In the genomic region with DNA sequence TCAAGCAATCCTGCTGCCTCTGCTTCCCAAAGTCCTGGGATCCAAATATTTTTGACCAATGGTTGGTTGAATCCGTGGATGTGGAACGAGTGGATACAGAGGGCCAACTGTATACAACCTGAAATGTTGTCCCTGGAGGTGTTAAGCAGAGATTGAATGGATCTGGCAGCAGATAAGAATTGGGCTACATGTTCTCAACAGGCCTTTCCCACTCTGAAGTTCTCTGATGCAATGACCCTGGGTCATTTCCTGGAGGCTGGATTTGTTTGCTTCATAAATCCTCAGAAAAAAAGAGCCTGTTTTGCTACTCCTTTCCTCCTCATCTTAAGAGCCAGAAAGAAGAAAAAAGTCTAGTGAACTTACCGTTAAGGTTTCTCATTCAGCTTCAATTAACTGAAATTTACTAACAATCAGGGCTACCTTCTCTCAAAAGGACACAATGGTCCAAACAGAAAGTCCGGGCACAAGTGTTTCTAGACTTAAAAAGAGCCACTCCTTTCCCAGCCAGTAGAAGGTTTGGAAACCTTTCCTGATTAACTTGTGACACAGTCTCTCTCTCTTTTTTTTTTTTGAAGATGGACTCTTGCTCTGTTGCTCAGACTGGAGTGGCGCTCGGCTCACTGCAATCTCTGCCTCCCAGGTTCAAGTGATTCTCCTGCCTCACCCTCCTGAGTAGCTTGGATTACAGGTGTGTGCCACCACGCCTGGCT, we compare ENCODE assay signal across 11 cellular contexts. TPM values are rescaled to one million over a fixed set of nuclear protein-coding genes. Genes with fewer than 3 reads are reported as not detected.
DNase-seq lines count a peak whose midpoint lies in the region; ATAC-seq, FAIRE-seq and TF ChIP-seq lines count a peak whose summit lies in the region.
"Had no signal": no experiment of that assay in that cellular context is flagged by ENCODE, and none has a peak within 500 bp of the region (broad histone marks: within the 10 kb centered on the region; RNA-seq: fewer than 3 reads in every experiment).

No MANE protein-coding gene starts in this region.

- TF ChIP-seq CTCF in Caco-2 (IDR thresholded peaks at IDR 0.05; ENCODE audit: insufficient read depth in 1 of 2, low read depth in 1 of 2, low read length in 1 of 2, severe bottlenecking in 1 of 2, unreplicated experiment in 1 of 2) (no peak), nephron (IDR thresholded peaks at IDR 0.05; ENCODE audit: unreplicated experiment in 3 of 3) (no peak)

- H3K4me3 Mint-ChIP-seq in Caco-2 (ENCODE audit: unreplicated experiment) (no peak overlapping the region), T-cell (peak overlapping the region; percentile 56 to 97 (median 90)), nephron (peak overlapping the region; percentile 30 to 71 (median 66))
- H3K4me3 Mint-ChIP-seq in effector memory CD8-positive, alpha-beta T cell = peak overlapping the region; percentile 85 to 93

- peaks cover 5% of the 10 kb centered on the region for H3K36me3 Mint-ChIP-seq in Caco-2 (ENCODE audit: insufficient read depth, unreplicated experiment)
- H3K36me3 Mint-ChIP-seq in T-cell = peaks cover 23% of the 10 kb centered on the region
- H3K36me3 Mint-ChIP-seq in effector memory CD8-positive, alpha-beta T cell (ENCODE audit: insufficient read depth) = peaks cover 55% of the 10 kb centered on the region
- H3K36me3 Mint-ChIP-seq in nephron (ENCODE audit: low read depth) = peaks cover 18% of the 10 kb centered on the region

- peaks cover 12% of the 10 kb centered on the region for H3K4me1 Mint-ChIP-seq in Caco-2 (ENCODE audit: low read depth, unreplicated experiment)
- H3K4me1 Mint-ChIP-seq in T-cell = peaks cover 82 to 89% (median 88%) of the 10 kb centered on the region in 3 donors
- peaks cover 54 to 81% of the 10 kb centered on the region in 2 donors for H3K4me1 Mint-ChIP-seq in effector memory CD8-positive, alpha-beta T cell (ENCODE audit: low read depth in 2 of 2)
- H3K4me1 Mint-ChIP-seq in nephron = peaks cover 23% of the 10 kb centered on the region

- ATAC-seq in T-cell (replicated peaks in 1 of 4) = no peak
- ATAC-seq in effector memory CD8-positive, alpha-beta T cell (replicated peaks) = no peak
- ATAC-seq in HG02588 (IDR thresholded peaks at IDR 0.05; ENCODE audit: unreplicated experiment) = no peak

- H3K27me3 ChIP-seq in Caco-2 (replicated peaks; ENCODE audit: control insufficient read depth, insufficient read depth, low read length) = no peaks in the 10 kb centered on the region

- FAIRE-seq in H54 (lab: Jason Lieb, UNC) = no peak

- DNase-seq in Caco-2 (peak in 1 of 2 experiments; percentile 36), T-cell (no peak), NCI-H146 treated with DMSO at 0.1 percent for 48 hours (lab: John Stamatoyannopoulos, UW; ENCODE audit: unreplicated experiment) (no peak), NCI-H82 treated with DMSO at 0.1 percent for 48 hours (lab: John Stamatoyannopoulos, UW; ENCODE audit: unreplicated experiment) (no peak), H54 (ENCODE audit: insufficient read length, low spot score) (no peak)
- DNase-seq in effector memory CD8-positive, alpha-beta T cell = no peak
- DNase-seq: aorta, DMS153 had no signal

- no peaks in the 10 kb centered on the region for H3K27me3 Mint-ChIP-seq in Caco-2 (ENCODE audit: insufficient read depth, unreplicated experiment)
- H3K27me3 Mint-ChIP-seq in T-cell = no peaks in the 10 kb centered on the region
- no peaks in the 10 kb centered on the region for H3K27me3 Mint-ChIP-seq in effector memory CD8-positive, alpha-beta T cell
- no peaks in the 10 kb centered on the region for H3K27me3 Mint-ChIP-seq in nephron (ENCODE audit: low read depth)

- no peaks in the 10 kb centered on the region for H3K36me3 ChIP-seq in Caco-2 (ENCODE audit: control insufficient read depth, insufficient read depth, low read length)
- H3K36me3 ChIP-seq: prostate gland had no signal

- no TSS peak for BruUV-seq in Caco-2 (replicated peaks; lab: Mats Ljungman, UMichigan)

- H3K27ac Mint-ChIP-seq in Caco-2 (ENCODE audit: unreplicated experiment) (peak overlapping the region; percentile 57), T-cell (peak overlapping the region; percentile 95 to 96), nephron (peak overlapping the region in 2 of 3 experiments; percentile 80 to 89)
- peak overlapping the region; percentile 92 for H3K27ac Mint-ChIP-seq in effector memory CD8-positive, alpha-beta T cell

- no peaks in the 10 kb centered on the region for H3K9me3 ChIP-seq in Caco-2
- H3K9me3 ChIP-seq: prostate gland had no signal

- H3K4me1 ChIP-seq in Caco-2 = peaks cover 9% of the 10 kb centered on the region

- H3K4me3 ChIP-seq in Caco-2 (ENCODE audit: low read depth, low read length) = no peak overlapping the region
- H3K4me3 ChIP-seq: prostate gland had no signal

- H3K9me3 Mint-ChIP-seq in Caco-2 (ENCODE audit: unreplicated experiment) = peaks cover 9% of the 10 kb centered on the region
- peaks cover 0 to 3% (median 0%) of the 10 kb centered on the region in 3 donors for H3K9me3 Mint-ChIP-seq in T-cell
- no peaks in the 10 kb centered on the region for H3K9me3 Mint-ChIP-seq in effector memory CD8-positive, alpha-beta T cell
- no peaks in the 10 kb centered on the region for H3K9me3 Mint-ChIP-seq in nephron

- intact Hi-C loops in Caco-2 (cut with micrococcal nuclease; ENCODE audit: unreplicated experiment) = no loop called here

- TF ChIP-seq POLR2A in H54 (IDR thresholded peaks at IDR 0.05; ENCODE audit: low read depth, low read length) = no peak

- POLR2A ChIA-PET in Caco-2 (lab: Charles Lee) = no interaction called here
- POLR2A ChIA-PET in T-cell (lab: Charles Lee) = no interaction called here

- CTCF ChIA-PET in Caco-2 (lab: Charles Lee) (no interaction called here), T-cell (lab: Charles Lee) (interaction anchor here in 1 of 2 donors (0.7 to 8.0 kb wide), 3 partner anchors 11 to 90 kb away, joined by 3 to 131 read pairs (median 3); no protein-coding TSS in a partner anchor)

RNA-seq across cellular contexts. Expression of gene ARHGEF3, which starts 6.5 kb away (rescaled TPM):
- total RNA-seq in Caco-2 (2022) = 10.2 and 14.8 TPM in 2 replicates
- total RNA-seq in T-cell = 100 to 1,000 TPM in 4 of 5 donors, 10 to 100 TPM in 1; 93.4 to 132 (median 124) TPM
